In genomic region chr2:141869572-141869971, GRCh38 we compare ENCODE assay signal across 8 cellular contexts.
"Had no signal": no experiment of that assay in that cellular context is flagged by ENCODE, and none has a peak within 500 bp of the region (broad histone marks: within the 10 kb centered on the region; RNA-seq: fewer than 3 reads in every experiment).

No MANE protein-coding gene starts in this region.

- H3K4me3 Mint-ChIP-seq: HFFc6 had no signal

- H3K4me3 ChIP-seq: HAP-1 had no signal

- H3K27ac ChIP-seq: HL-60 had no signal

- H3K27ac Mint-ChIP-seq: HFFc6 had no signal

- DNase-seq: GOT3, H7, HFFc6, IMR-90, KBM-7 had no signal

- ATAC-seq: HCT116 had no signal

- H3K36me3 ChIP-seq: HAP-1 had no signal
